ENCODE assay signal across 8 cellular contexts in genomic region chr6:43170452-43171283, GRCh38. TPM values are rescaled to one million over a fixed set of nuclear protein-coding genes. Genes with fewer than 3 reads are reported as not detected.
DNase-seq lines count a peak whose midpoint lies in the region; ATAC-seq and TF ChIP-seq lines count a peak whose summit lies in the region.

TSS of gene SRF (plus strand) at chr6:43171269. CDS start at chr6:43171657, 388 bp downstream.

- peak within 1 kb of the TSS; percentile 100 for H3K4me2 ChIP-seq in parathyroid adenoma (ENCODE audit: low read length)

- no peak for TF ChIP-seq EP300 in transverse colon (IDR thresholded peaks at IDR 0.05; ENCODE audit: low read depth)

- H3K4me1 ChIP-seq in adipocyte (ENCODE audit: control insufficient read depth, insufficient read depth, low read length) (peaks cover 36% of the 10 kb centered on the region), cardiac muscle cell (ENCODE audit: low read depth) (peaks cover 16% of the 10 kb centered on the region), parathyroid adenoma (peaks cover 21% of the 10 kb centered on the region), transverse colon (peaks cover 14 to 33% (median 31%) of the 10 kb centered on the region in 4 donors)

- peak; percentile 64 for ATAC-seq in HG02678 (IDR thresholded peaks at IDR 0.05; ENCODE audit: unreplicated experiment)

- H3K79me2 ChIP-seq in parathyroid adenoma = no peaks in the 10 kb centered on the region

- H3K9ac ChIP-seq in adipocyte (ENCODE audit: low read length) (peak within 1 kb of the TSS; percentile 95), parathyroid adenoma (peak within 1 kb of the TSS; percentile 96)

- H3K27me3 ChIP-seq in adipocyte (replicated peaks; ENCODE audit: control insufficient read depth, insufficient read depth, low read length) (no peaks in the 10 kb centered on the region), cardiac muscle cell (no peaks in the 10 kb centered on the region), parathyroid adenoma (ENCODE audit: control insufficient read depth, insufficient read depth, low read length) (no peaks in the 10 kb centered on the region), transverse colon (no peaks in the 10 kb centered on the region)

- TF ChIP-seq CTCF in cardiac muscle cell (IDR thresholded peaks at IDR 0.05; ENCODE audit: low read depth, low read length) = no peak
- TF ChIP-seq CTCF in parathyroid adenoma (IDR thresholded peaks at IDR 0.05) = peak; percentile 44
- peak in 1 of 5 experiments; percentile 22 for TF ChIP-seq CTCF in transverse colon (IDR thresholded peaks at IDR 0.05)

- H3K36me3 ChIP-seq in adipocyte (ENCODE audit: control insufficient read depth, insufficient read depth, low read length, severe bottlenecking) = peaks cover 6% of the 10 kb centered on the region
- peaks cover 10% of the 10 kb centered on the region for H3K36me3 ChIP-seq in cardiac muscle cell
- no peaks in the 10 kb centered on the region for H3K36me3 ChIP-seq in parathyroid adenoma (ENCODE audit: control insufficient read depth, insufficient read depth, low read length)
- H3K36me3 ChIP-seq in transverse colon = peaks cover 0 to under 1% (median 0%) of the 10 kb centered on the region in 4 donors

- TF ChIP-seq POLR2A in GM10847 (IDR thresholded peaks at IDR 0.05; ENCODE audit: extremely low read depth, insufficient read length) = peak; percentile 58
- peak; percentile 39 for TF ChIP-seq POLR2A in transverse colon (IDR thresholded peaks at IDR 0.05)

- H2AFZ ChIP-seq in parathyroid adenoma = peak within 1 kb of the TSS; percentile 95

- DNase-seq in NCI-H1417 (lab: John Stamatoyannopoulos, UW) = peak; percentile 98 to 99 (median 99)
- peak; percentile 94 to 97 for DNase-seq in SW 1271 (lab: John Stamatoyannopoulos, UW)
- peak; percentile 100 for DNase-seq in adipocyte (ENCODE audit: low read depth)
- peak; percentile 100 for DNase-seq in cardiac muscle cell (ENCODE audit: low read depth in 1 of 2, low spot score in 1 of 2)
- peak; percentile 100 for DNase-seq in transverse colon

- WGBS in transverse colon (ENCODE audit: low coverage in 1 of 2), 2 donors = 2% methylated on average over 41 of the region's 43 CpGs; no CpG with 5 or more reads in 1 of the 2 donors

- H3K27ac ChIP-seq in cardiac muscle cell = peak within 1 kb of the TSS; percentile 100
- H3K27ac ChIP-seq in parathyroid adenoma = peak within 1 kb of the TSS; percentile 98
- H3K27ac ChIP-seq in transverse colon = peak within 1 kb of the TSS; percentile 95 to 99 (median 97)

- H3K4me3 ChIP-seq in adipocyte (ENCODE audit: low read length) = peak within 1 kb of the TSS; percentile 87
- H3K4me3 ChIP-seq in cardiac muscle cell = peak within 1 kb of the TSS; percentile 77
- peak within 1 kb of the TSS; percentile 88 for H3K4me3 ChIP-seq in parathyroid adenoma (ENCODE audit: low read depth, low read length)
- H3K4me3 ChIP-seq in transverse colon = peak within 1 kb of the TSS; percentile 63 to 98 (median 94)

- H3K9me3 ChIP-seq in adipocyte (ENCODE audit: control insufficient read depth, low read length) (no peaks in the 10 kb centered on the region), cardiac muscle cell (ENCODE audit: low read depth) (no peaks in the 10 kb centered on the region), parathyroid adenoma (ENCODE audit: control insufficient read depth, low read length) (no peaks in the 10 kb centered on the region), transverse colon (no peaks in the 10 kb centered on the region)

- intact Hi-C loops in transverse colon (cut with DNase I; ENCODE audit: low total_unique reads) = no loop called here

- in situ Hi-C loops in transverse colon (cut with MboI; ENCODE audit: low pct_ligation_motif_present in 1 of 4, low pct_unique_long_range_greater_than_20kb in 1 of 4, low sequenced_read_pairs in 3 of 4) = loop anchor here in 1 of 4 donors (25.0 kb wide), 1 partner anchor 508 kb away; no protein-coding TSS in a partner anchor

RNA-seq across cellular contexts. Expression of gene SRF, which starts in this region (rescaled TPM):
- 72.1 and 76.8 TPM in 2 replicates for total RNA-seq in cardiac muscle cell
- 9.7 and 10.2 TPM in 2 replicates for polyA plus RNA-seq in cardiac muscle cell
- 10 to 100 TPM; 26.7 to 32.6 (median 29.6) TPM for total RNA-seq in transverse colon

Comparison
In these comparisons a context has a peak if more than half of its experiments do, and no peak if none do; other contexts are left out.
1. Peak in every context shown above with its lines: DNase-seq, ATAC-seq, H3K4me3 ChIP-seq and H3K27ac ChIP-seq.